Comparison of ENCODE assay signal across 8 cellular contexts in the genomic region with DNA sequence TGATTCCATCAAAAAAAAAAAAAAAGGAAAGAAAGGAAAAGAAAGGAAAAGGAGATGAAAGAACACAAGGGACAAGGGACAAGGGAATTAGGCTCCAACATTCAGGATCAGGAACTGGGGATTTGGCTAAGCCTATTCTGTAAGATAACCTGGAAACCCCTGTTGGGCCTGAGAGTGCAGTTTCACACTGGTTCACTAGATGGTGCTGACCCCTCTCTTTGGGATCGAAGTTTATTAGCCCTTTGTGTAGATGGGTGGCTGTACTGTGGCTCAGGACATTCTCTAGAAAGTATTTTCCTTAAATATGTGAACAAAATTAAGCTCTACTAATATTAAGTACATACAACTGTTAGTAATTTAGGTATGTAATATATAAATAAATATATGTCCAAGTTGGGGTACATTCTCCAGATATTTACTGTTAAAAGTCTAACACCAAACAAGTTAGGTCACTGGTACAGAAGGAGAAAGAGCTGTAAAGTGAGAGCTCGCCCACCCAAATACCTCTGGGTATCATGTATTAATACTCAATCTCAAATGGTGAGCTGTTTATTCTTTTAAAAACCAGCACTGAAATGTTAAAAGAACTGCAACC. TPM values are rescaled to one million over a fixed set of nuclear protein-coding genes. Genes with fewer than 3 reads are reported as not detected.
DNase-seq lines count a peak whose midpoint lies in the region; ATAC-seq, FAIRE-seq and TF ChIP-seq lines count a peak whose summit lies in the region.

No MANE protein-coding gene starts in this region.

- CTCF ChIA-PET in activated CD4-positive, alpha-beta memory T cell treated with anti-CD3 and anti-CD28 coated beads, Interleukin-2, amount 10 ng/mL, durations not matched to agents 7 days and 5 days (lab: Charles Lee) = interaction anchor here (0.7 to 2.6 kb wide), 16 partner anchors 8 to 585 kb away, joined by 3 to 17 read pairs (median 4); partner anchors contain the start of gene MED23

- no peak overlapping the region for H3K27ac Mint-ChIP-seq in activated CD4-positive, alpha-beta memory T cell treated with anti-CD3 and anti-CD28 coated beads, Interleukin-2, amount 10 ng/mL, durations not matched to agents 7 days and 5 days

- H3K4me1 Mint-ChIP-seq in activated CD4-positive, alpha-beta memory T cell treated with anti-CD3 and anti-CD28 coated beads, Interleukin-2, amount 10 ng/mL, durations not matched to agents 7 days and 5 days = no peaks in the 10 kb centered on the region

- peak; percentile 80 for ATAC-seq in GM18873 (IDR thresholded peaks at IDR 0.05; ENCODE audit: low FRiP score, unreplicated experiment)
- peak; percentile 67 for ATAC-seq in HG03045 (IDR thresholded peaks at IDR 0.05; ENCODE audit: unreplicated experiment)
- ATAC-seq in gastroesophageal sphincter = peak; percentile 61
- ATAC-seq in pancreas = peak; percentile 55 to 95 (median 94)

- H3K9me3 ChIP-seq in gastroesophageal sphincter (no peaks in the 10 kb centered on the region), pancreas (no peaks in the 10 kb centered on the region)

- no peaks in the 10 kb centered on the region for H3K9me3 Mint-ChIP-seq in activated CD4-positive, alpha-beta memory T cell treated with anti-CD3 and anti-CD28 coated beads, Interleukin-2, amount 10 ng/mL, durations not matched to agents 7 days and 5 days

- H3K27me3 Mint-ChIP-seq in activated CD4-positive, alpha-beta memory T cell treated with anti-CD3 and anti-CD28 coated beads, Interleukin-2, amount 10 ng/mL, durations not matched to agents 7 days and 5 days = no peaks in the 10 kb centered on the region

- no peak overlapping the region for H3K27ac ChIP-seq in gastroesophageal sphincter
- no peak overlapping the region for H3K27ac ChIP-seq in pancreas

- no peak overlapping the region for H3K4me3 Mint-ChIP-seq in activated CD4-positive, alpha-beta memory T cell treated with anti-CD3 and anti-CD28 coated beads, Interleukin-2, amount 10 ng/mL, durations not matched to agents 7 days and 5 days

- intact Hi-C loops in pancreas (cut with DNase I) = loop anchor here in 1 of 3 donors (5.0 kb wide), 1 partner anchor 217 kb away; no protein-coding TSS in a partner anchor

- H3K4me3 ChIP-seq in gastroesophageal sphincter (no peak overlapping the region), pancreas (no peak overlapping the region)

- H3K36me3 ChIP-seq in gastroesophageal sphincter (no peaks in the 10 kb centered on the region), pancreas (no peaks in the 10 kb centered on the region)

- POLR2A ChIA-PET in activated CD4-positive, alpha-beta memory T cell treated with anti-CD3 and anti-CD28 coated beads, Interleukin-2, amount 10 ng/mL, durations not matched to agents 7 days and 5 days (lab: Charles Lee) = no interaction called here

- no peak for FAIRE-seq in pancreas (lab: Jason Lieb, UNC)

- TF ChIP-seq POLR2A in gastroesophageal sphincter (IDR thresholded peaks at IDR 0.05) = no peak

- H3K36me3 Mint-ChIP-seq in activated CD4-positive, alpha-beta memory T cell treated with anti-CD3 and anti-CD28 coated beads, Interleukin-2, amount 10 ng/mL, durations not matched to agents 7 days and 5 days (ENCODE audit: low read depth) = no peaks in the 10 kb centered on the region

- peak; percentile 12 for DNase-seq in COR-L47 (lab: John Stamatoyannopoulos, UW)
- peak; percentile 11 for DNase-seq in NCI-H2196 treated with DMSO at 0.1 percent for 48 hours (lab: John Stamatoyannopoulos, UW; ENCODE audit: unreplicated experiment)
- DNase-seq in activated CD4-positive, alpha-beta memory T cell treated with anti-CD3 and anti-CD28 coated beads, Interleukin-2, amount 10 ng/mL, durations not matched to agents 7 days and 5 days = peak; percentile 33
- DNase-seq in pancreas = peak in 3 of 6 donors; percentile 18 to 52 (median 20)
- DNase-seq in GM19238 (ENCODE audit: insufficient read length, low spot score) = no peak

- H3K4me1 ChIP-seq in gastroesophageal sphincter = no peaks in the 10 kb centered on the region
- no peaks in the 10 kb centered on the region for H3K4me1 ChIP-seq in pancreas

- H3K27me3 ChIP-seq in gastroesophageal sphincter (no peaks in the 10 kb centered on the region), pancreas (no peaks in the 10 kb centered on the region)

- WGBS in gastroesophageal sphincter (ENCODE audit: low coverage in 1 of 2), 2 donors = 28 to 42% methylated on average over 2 of the region's 2 CpGs
- WGBS in pancreas, 2 donors = 28 to 39% methylated on average over 2 of the region's 2 CpGs

- TF ChIP-seq EP300 in gastroesophageal sphincter (IDR thresholded peaks at IDR 0.05) = no peak

- TF ChIP-seq CTCF in gastroesophageal sphincter (IDR thresholded peaks at IDR 0.05) (peak; percentile 57 to 80 (median 74)), pancreas (IDR thresholded peaks at IDR 0.05) (peak; percentile 26 to 63 (median 50))

RNA-seq across cellular contexts. Expression of gene OR2A4, which starts 6.3 kb away (rescaled TPM):
- not detected for total RNA-seq in activated CD4-positive, alpha-beta memory T cell treated with anti-CD3 and anti-CD28 coated beads, Interleukin-2, amount 10 ng/mL, durations not matched to agents 7 days and 5 days
- total RNA-seq in gastroesophageal sphincter (under 1 TPM in 1 of 4 donors, not detected in 3; 0.47 TPM), pancreas (not detected)
- under 1 TPM in 1 of 2 donors, not detected in 1; 0.46 TPM for polyA plus RNA-seq in pancreas

RNA-seq across cellular contexts. Expression of gene CTAGE9, which starts 15.9 kb away (rescaled TPM):
- not detected for total RNA-seq in activated CD4-positive, alpha-beta memory T cell treated with anti-CD3 and anti-CD28 coated beads, Interleukin-2, amount 10 ng/mL, durations not matched to agents 7 days and 5 days
- not detected for total RNA-seq in gastroesophageal sphincter
- not detected for total RNA-seq in pancreas
- polyA plus RNA-seq in pancreas = not detected

RNA-seq across cellular contexts. Expression of gene ENPP3, which starts 57.8 kb away (rescaled TPM):
- total RNA-seq in activated CD4-positive, alpha-beta memory T cell treated with anti-CD3 and anti-CD28 coated beads, Interleukin-2, amount 10 ng/mL, durations not matched to agents 7 days and 5 days = under 1 TPM; 0.38 to 0.45 TPM
- total RNA-seq in gastroesophageal sphincter (1 to 10 TPM in 1 of 4 donors, under 1 TPM in 2, not detected in 1; 0.35 to 1.5 (median 0.39) TPM), pancreas (under 1 TPM in 3 of 6 donors, not detected in 3; 0.09 to 0.38 (median 0.13) TPM)
- under 1 TPM; 0.07 to 0.23 TPM for polyA plus RNA-seq in pancreas
